32 cellular contexts compared by ENCODE assay signal in genomic region chr10:74322565-74322964, GRCh38.
"Had no signal": no experiment of that assay in that cellular context is flagged by ENCODE, and none has a peak within 500 bp of the region (broad histone marks: within the 10 kb centered on the region; RNA-seq: fewer than 3 reads in every experiment).

No MANE protein-coding gene starts in this region.

- ATAC-seq: activated CD8-positive, alpha-beta T cell treated with anti-CD3 and anti-CD28 coated beads for 36 hours; PC-3; SK-N-SH treated with all-trans-retinoic acid at 6 μM for 48 hours had no signal

- H3K4me3 ChIP-seq: ascending aorta, MG63, Peyer's patch had no signal

- H3K27ac ChIP-seq: ascending aorta, Peyer's patch, WERI-Rb-1 had no signal

- H3K4me3 Mint-ChIP-seq: activated CD4-positive, alpha-beta T cell treated with anti-CD3 and anti-CD28 coated beads, Interleukin-2, amount 10 ng/mL, durations not matched to agents 24 days and 14 days; activated CD8-positive, alpha-beta T cell treated with anti-CD3 and anti-CD28 coated beads for 36 hours; activated naive CD4-positive, alpha-beta T cell treated with anti-CD3 and anti-CD28 coated beads, Interleukin-2, amount 10 ng/mL, durations not matched to agents 7 days and 5 days; activated naive CD8-positive, alpha-beta T cell; activated T-cell treated with anti-CD3 and anti-CD28 coated beads, Interleukin-2, amount 50 U/mL, for 24 hours; activated T-helper 1 cell treated with anti-CD3 and anti-CD28 coated beads, Interleukin-12 subunit alpha, Interleukin-12 subunit beta, Interleukin-2, Interleukin-4 antibody, amounts not matched to agents 30 ng/mL and 10 ng/mL and 1 ng/mL, durations not matched to agents 14 hours and 24 hours and 36 hours had no signal

- DNase-seq: activated CD4-positive, alpha-beta T cell treated with anti-CD3 and anti-CD28 coated beads, Interleukin-2, amount 10 ng/mL, durations not matched to agents 24 days and 14 days; activated CD4-positive, alpha-beta T cell treated with anti-CD3 and anti-CD28 coated beads, Interleukin-2, amount 50 U/mL, for 4 hours; activated CD8-positive, alpha-beta T cell treated with anti-CD3 and anti-CD28 coated beads for 36 hours; activated effector memory CD4-positive, alpha-beta T cell treated with Interleukin-2 at 50 U/mL for 16 hours; activated naive CD4-positive, alpha-beta T cell treated with anti-CD3 and anti-CD28 coated beads, Interleukin-2, amount 10 ng/mL, durations not matched to agents 7 days and 5 days; activated T-cell treated with anti-CD3 and anti-CD28 coated beads, Interleukin-2, amount 50 U/mL, for 24 hours; amygdala; Karpas-422; KBM-7; MG63; NCI-H1048; NCI-H1105 treated with DMSO at 0.1 percent for 48 hours; NCI-H1436 treated with DMSO at 0.1 percent for 48 hours; NCI-H1694 treated with DMSO at 0.1 percent for 48 hours; NCI-H2029 treated with DMSO at 0.1 percent for 48 hours; NCI-H2107; NCI-H2171; NCI-H510A; NCI-H526; NCI-H748 treated with DMSO at 0.1 percent for 48 hours; NK-92 treated with Interleukin-12 subunit alpha and Interleukin-12 subunit beta, amount 100 ng/mL, for 24 hours; PC-3; Peyer's patch; RPMI8226; SIG-M5; SW 1271; T1000; WERI-Rb-1 had no signal

- H3K27me3 ChIP-seq: ascending aorta, MG63, Peyer's patch had no signal

- H3K36me3 ChIP-seq: ascending aorta, MG63, Peyer's patch, WERI-Rb-1 had no signal

- H3K27ac Mint-ChIP-seq: activated CD4-positive, alpha-beta T cell treated with anti-CD3 and anti-CD28 coated beads, Interleukin-2, amount 10 ng/mL, durations not matched to agents 24 days and 14 days; activated CD8-positive, alpha-beta T cell treated with anti-CD3 and anti-CD28 coated beads for 36 hours; activated naive CD4-positive, alpha-beta T cell treated with anti-CD3 and anti-CD28 coated beads, Interleukin-2, amount 10 ng/mL, durations not matched to agents 7 days and 5 days; activated naive CD8-positive, alpha-beta T cell; activated T-cell treated with anti-CD3 and anti-CD28 coated beads, Interleukin-2, amount 50 U/mL, for 24 hours; activated T-helper 1 cell treated with anti-CD3 and anti-CD28 coated beads, Interleukin-12 subunit alpha, Interleukin-12 subunit beta, Interleukin-2, Interleukin-4 antibody, amounts not matched to agents 30 ng/mL and 10 ng/mL and 1 ng/mL, durations not matched to agents 14 hours and 24 hours and 36 hours had no signal

- H3K9me3 ChIP-seq: Peyer's patch had no signal

- H3K27me3 Mint-ChIP-seq: activated CD4-positive, alpha-beta T cell treated with anti-CD3 and anti-CD28 coated beads, Interleukin-2, amount 10 ng/mL, durations not matched to agents 24 days and 14 days; activated CD8-positive, alpha-beta T cell treated with anti-CD3 and anti-CD28 coated beads for 36 hours; activated naive CD4-positive, alpha-beta T cell treated with anti-CD3 and anti-CD28 coated beads, Interleukin-2, amount 10 ng/mL, durations not matched to agents 7 days and 5 days; activated naive CD8-positive, alpha-beta T cell; activated T-cell treated with anti-CD3 and anti-CD28 coated beads, Interleukin-2, amount 50 U/mL, for 24 hours had no signal

- H3K4me1 ChIP-seq: ascending aorta, Peyer's patch had no signal

- H3K4me1 Mint-ChIP-seq: activated CD4-positive, alpha-beta T cell treated with anti-CD3 and anti-CD28 coated beads, Interleukin-2, amount 10 ng/mL, durations not matched to agents 24 days and 14 days; activated naive CD4-positive, alpha-beta T cell treated with anti-CD3 and anti-CD28 coated beads, Interleukin-2, amount 10 ng/mL, durations not matched to agents 7 days and 5 days had no signal
